ENCODE assay signal across 1 cellular context in the genomic region with DNA sequence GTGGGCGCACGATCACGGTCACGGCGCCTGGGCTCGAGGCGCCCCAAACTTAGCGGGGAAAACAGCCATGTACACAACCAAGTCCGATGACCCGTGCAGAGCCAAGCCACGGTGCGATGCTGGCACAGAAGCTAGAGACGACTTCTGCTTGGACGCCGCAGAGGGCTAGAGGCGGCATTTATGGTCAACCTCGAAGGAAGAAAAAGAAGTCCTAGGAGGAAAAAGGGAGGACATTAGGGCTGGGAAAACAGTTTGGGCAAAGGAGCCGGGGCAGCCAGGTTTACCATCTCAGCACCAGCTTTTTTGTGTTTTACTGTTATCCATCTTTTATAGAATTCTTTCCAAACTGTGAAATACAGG.
A peak's percentile ranks its signal among the peaks of the same experiment; 100 is the strongest.
TF ChIP-seq lines count a peak whose summit lies in the region.

No MANE protein-coding gene starts in this region.

TF ChIP-seq in HepG2, 621 proteins besides CTCF, POLR2A, EP300 and RAD21 (continued from another document and continues in another):
- TF ChIP-seq, protein P1, sequence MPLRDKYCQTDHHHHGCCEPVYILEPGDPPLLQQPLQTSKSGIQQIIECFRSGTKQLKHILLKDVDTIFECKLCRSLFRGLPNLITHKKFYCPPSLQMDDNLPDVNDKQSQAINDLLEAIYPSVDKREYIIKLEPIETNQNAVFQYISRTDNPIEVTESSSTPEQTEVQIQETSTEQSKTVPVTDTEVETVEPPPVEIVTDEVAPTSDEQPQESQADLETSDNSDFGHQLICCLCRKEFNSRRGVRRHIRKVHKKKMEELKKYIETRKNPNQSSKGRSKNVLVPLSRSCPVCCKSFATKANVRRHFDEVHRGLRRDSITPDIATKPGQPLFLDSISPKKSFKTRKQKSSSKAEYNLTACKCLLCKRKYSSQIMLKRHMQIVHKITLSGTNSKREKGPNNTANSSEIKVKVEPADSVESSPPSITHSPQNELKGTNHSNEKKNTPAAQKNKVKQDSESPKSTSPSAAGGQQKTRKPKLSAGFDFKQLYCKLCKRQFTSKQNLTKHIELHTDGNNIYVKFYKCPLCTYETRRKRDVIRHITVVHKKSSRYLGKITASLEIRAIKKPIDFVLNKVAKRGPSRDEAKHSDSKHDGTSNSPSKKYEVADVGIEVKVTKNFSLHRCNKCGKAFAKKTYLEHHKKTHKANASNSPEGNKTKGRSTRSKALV (CRISPR knock-in tag; IDR thresholded peaks at IDR 0.05), result no peak
- TF ChIP-seq IRX3 (CRISPR knock-in tag; IDR thresholded peaks at IDR 0.05; ENCODE audit: borderline replicate concordance, low read depth), result no peak
- TF ChIP-seq CBFB (CRISPR knock-in tag; IDR thresholded peaks at IDR 0.05), result no peak; the same call in 1 of the 2 replicates
- no peak for TF ChIP-seq ZBTB43 (CRISPR knock-in tag; conservative IDR thresholded peaks at IDR 0.05)
- TF ChIP-seq ZNF326 (CRISPR knock-in tag; IDR thresholded peaks at IDR 0.05; ENCODE audit: borderline replicate concordance), result no peak
- TF ChIP-seq ZNF205 (CRISPR knock-in tag; IDR thresholded peaks at IDR 0.05), result no peak
- no peak for TF ChIP-seq GABPA (IDR thresholded peaks at IDR 0.05; ENCODE audit: low read depth, low read length)
- TF ChIP-seq GABPA (CRISPR knock-in tag; IDR thresholded peaks at IDR 0.05; ENCODE audit: low read depth), result no peak
- no peak for TF ChIP-seq PRPF4 (IDR thresholded peaks at IDR 0.05; ENCODE audit: low read depth, low read length, poor library complexity, severe bottlenecking)
- no peak for TF ChIP-seq EHMT2 (IDR thresholded peaks at IDR 0.05; ENCODE audit: borderline replicate concordance, low read depth, low read length)
- TF ChIP-seq RCOR2 (CRISPR knock-in tag; IDR thresholded peaks at IDR 0.05), result no peak
- no peak for TF ChIP-seq RBM22 (optimal IDR thresholded peaks at IDR 0.05; ENCODE audit: low read length)
- no peak for TF ChIP-seq NCOA2 (CRISPR knock-in tag; IDR thresholded peaks at IDR 0.05)
- peak; percentile 23; the same call in 1 of the 2 replicates for TF ChIP-seq EED (CRISPR knock-in tag; IDR thresholded peaks at IDR 0.05)
- TF ChIP-seq, protein P2, sequence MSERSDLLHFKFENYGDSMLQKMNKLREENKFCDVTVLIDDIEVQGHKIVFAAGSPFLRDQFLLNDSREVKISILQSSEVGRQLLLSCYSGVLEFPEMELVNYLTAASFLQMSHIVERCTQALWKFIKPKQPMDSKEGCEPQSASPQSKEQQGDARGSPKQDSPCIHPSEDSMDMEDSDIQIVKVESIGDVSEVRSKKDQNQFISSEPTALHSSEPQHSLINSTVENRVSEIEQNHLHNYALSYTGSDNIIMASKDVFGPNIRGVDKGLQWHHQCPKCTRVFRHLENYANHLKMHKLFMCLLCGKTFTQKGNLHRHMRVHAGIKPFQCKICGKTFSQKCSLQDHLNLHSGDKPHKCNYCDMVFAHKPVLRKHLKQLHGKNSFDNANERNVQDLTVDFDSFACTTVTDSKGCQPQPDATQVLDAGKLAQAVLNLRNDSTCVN (CRISPR knock-in tag; IDR thresholded peaks at IDR 0.05; ENCODE audit: borderline replicate concordance), result peak; percentile 35; the same call in 1 of the 2 replicates
- TF ChIP-seq UBTF (CRISPR knock-in tag; IDR thresholded peaks at IDR 0.05), result no peak
- TF ChIP-seq JARID2 (CRISPR knock-in tag; IDR thresholded peaks at IDR 0.05; ENCODE audit: insufficient replicate concordance), result no peak
- no peak for TF ChIP-seq PBX2 (CRISPR knock-in tag; IDR thresholded peaks at IDR 0.05)
- no peak for TF ChIP-seq PATZ1 (CRISPR knock-in tag; IDR thresholded peaks at IDR 0.05)
- TF ChIP-seq NONO (IDR thresholded peaks at IDR 0.05), result no peak
- no peak for TF ChIP-seq NONO (CRISPR knock-in tag; conservative IDR thresholded peaks at IDR 0.05)
- TF ChIP-seq ZNF484 (CRISPR knock-in tag; IDR thresholded peaks at IDR 0.05; ENCODE audit: borderline replicate concordance, low read depth), result no peak
- no peak for TF ChIP-seq THRA (CRISPR knock-in tag; IDR thresholded peaks at IDR 0.05; ENCODE audit: borderline replicate concordance)
- TF ChIP-seq MTA1 (CRISPR knock-in tag; IDR thresholded peaks at IDR 0.05; ENCODE audit: borderline replicate concordance), result peak; percentile 26; the same call in 1 of the 2 replicates
- no peak for TF ChIP-seq ZNF30 (CRISPR knock-in tag; IDR thresholded peaks at IDR 0.05)
- no peak for TF ChIP-seq YEATS2 (CRISPR knock-in tag; IDR thresholded peaks at IDR 0.05; ENCODE audit: borderline replicate concordance)
- TF ChIP-seq ARHGAP35 (CRISPR knock-in tag; IDR thresholded peaks at IDR 0.05; ENCODE audit: borderline replicate concordance), result no peak
- TF ChIP-seq ZNF761 (CRISPR knock-in tag; conservative IDR thresholded peaks at IDR 0.05), result no peak
- no peak for TF ChIP-seq DPF2 (CRISPR knock-in tag; IDR thresholded peaks at IDR 0.05; ENCODE audit: borderline replicate concordance, low read depth)
- no peak for TF ChIP-seq ZNF503 (CRISPR knock-in tag; IDR thresholded peaks at IDR 0.05)
- TF ChIP-seq, protein P3, sequence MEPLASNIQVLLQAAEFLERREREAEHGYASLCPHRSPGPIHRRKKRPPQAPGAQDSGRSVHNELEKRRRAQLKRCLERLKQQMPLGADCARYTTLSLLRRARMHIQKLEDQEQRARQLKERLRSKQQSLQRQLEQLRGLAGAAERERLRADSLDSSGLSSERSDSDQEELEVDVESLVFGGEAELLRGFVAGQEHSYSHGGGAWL (CRISPR knock-in tag; IDR thresholded peaks at IDR 0.05), result no peak; the same call in 1 of the 2 replicates
- TF ChIP-seq PHF20 (CRISPR knock-in tag; IDR thresholded peaks at IDR 0.05), result no peak
- TF ChIP-seq KAT2B (IDR thresholded peaks at IDR 0.05; ENCODE audit: borderline replicate concordance, low read depth, low read length), result no peak
- no peak for TF ChIP-seq ZBTB4 (CRISPR knock-in tag; IDR thresholded peaks at IDR 0.05; ENCODE audit: borderline replicate concordance)
- no peak for TF ChIP-seq ZNF317 (CRISPR knock-in tag; IDR thresholded peaks at IDR 0.05)
- TF ChIP-seq ZSCAN25 (CRISPR knock-in tag; IDR thresholded peaks at IDR 0.05), result no peak
- TF ChIP-seq KLF11 (CRISPR knock-in tag; IDR thresholded peaks at IDR 0.05), result no peak
- no peak for TF ChIP-seq DR1 (CRISPR knock-in tag; IDR thresholded peaks at IDR 0.05)
- no peak for TF ChIP-seq ZNF3 (CRISPR knock-in tag; IDR thresholded peaks at IDR 0.05)
- TF ChIP-seq FOXK2 (IDR thresholded peaks at IDR 0.05), result no peak
- no peak for TF ChIP-seq SRF (IDR thresholded peaks at IDR 0.05; ENCODE audit: low read depth, low read length)
- TF ChIP-seq, protein P4, sequence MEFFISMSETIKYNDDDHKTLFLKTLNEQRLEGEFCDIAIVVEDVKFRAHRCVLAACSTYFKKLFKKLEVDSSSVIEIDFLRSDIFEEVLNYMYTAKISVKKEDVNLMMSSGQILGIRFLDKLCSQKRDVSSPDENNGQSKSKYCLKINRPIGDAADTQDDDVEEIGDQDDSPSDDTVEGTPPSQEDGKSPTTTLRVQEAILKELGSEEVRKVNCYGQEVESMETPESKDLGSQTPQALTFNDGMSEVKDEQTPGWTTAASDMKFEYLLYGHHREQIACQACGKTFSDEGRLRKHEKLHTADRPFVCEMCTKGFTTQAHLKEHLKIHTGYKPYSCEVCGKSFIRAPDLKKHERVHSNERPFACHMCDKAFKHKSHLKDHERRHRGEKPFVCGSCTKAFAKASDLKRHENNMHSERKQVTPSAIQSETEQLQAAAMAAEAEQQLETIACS (CRISPR knock-in tag; IDR thresholded peaks at IDR 0.05), result no peak
